8 cellular contexts compared by ENCODE assay signal in genomic region chr2:240579771-240580614, GRCh38. TPM values are rescaled to one million over a fixed set of nuclear protein-coding genes. Genes with fewer than 3 reads are reported as not detected.
A peak's percentile ranks its signal among the peaks of the same experiment; 100 is the strongest.
DNase-seq lines count a peak whose midpoint lies in the region; ATAC-seq and TF ChIP-seq lines count a peak whose summit lies in the region.

No MANE protein-coding gene starts in this region.

- H2AFZ ChIP-seq in GM23248 (no peak overlapping the region), PC-3 (ENCODE audit: low read length) (peak overlapping the region; percentile 25; the same call in 1 of the 2 replicates)

- no TSS peak for BruUV-seq in PC-3 (replicated peaks; lab: Mats Ljungman, UMichigan)

- no peaks in the 10 kb centered on the region; the same call in 1 of the 2 replicates for H4K20me1 ChIP-seq in GM23248 (ENCODE audit: insufficient read depth)
- no peaks in the 10 kb centered on the region; the same call in 1 of the 2 replicates for H4K20me1 ChIP-seq in PC-3 (ENCODE audit: low read length)

- ATAC-seq in PC-3 (peak; percentile 92), HG03469 (IDR thresholded peaks at IDR 0.05; ENCODE audit: unreplicated experiment) (no peak)

- peaks cover 75% of the 10 kb centered on the region for H3K79me2 ChIP-seq in GM23248 (ENCODE audit: insufficient read depth)
- H3K79me2 ChIP-seq in PC-3 (ENCODE audit: low read length) = peaks cover 60% of the 10 kb centered on the region

- H3K9me2 ChIP-seq in GM23248 (ENCODE audit: insufficient read depth) (no peaks in the 10 kb centered on the region), PC-3 (replicated peaks; ENCODE audit: low read length) (no peaks in the 10 kb centered on the region)

- intact Hi-C loops in PC-3 (cut with micrococcal nuclease) (loop anchor here (1.0 kb wide), 1 partner anchor 19 kb away; no protein-coding TSS in a partner anchor), cardiac septum (cut with DNase I) (loop anchor here (10.0 kb wide), 1 partner anchor 555 kb away; the partner anchor contains the start of gene NDUFA10)

- peaks cover 18% of the 10 kb centered on the region for H3K4me1 ChIP-seq in GM23248 (ENCODE audit: insufficient read depth)
- H3K4me1 ChIP-seq in PC-3 (ENCODE audit: insufficient read depth, low read length) = peaks cover 52% of the 10 kb centered on the region

- TF ChIP-seq CTCF in AG10803 (conservative IDR thresholded peaks at IDR 0.05; ENCODE audit: low read length) (peak; percentile 10), PC-3 (conservative IDR thresholded peaks at IDR 0.05; ENCODE audit: low read depth, low read length) (peak; percentile 57)

- 33 to 36% methylated on average over 27 of the region's 27 CpGs for WGBS in GM23248 (ENCODE audit: low coverage in 1 of 2, low lambda C conversion rate in 2 of 2, missing lambda C conversion rate in 2 of 2), 2 experiments

- H3K4me3 ChIP-seq in AG10803 (ENCODE audit: low read length) (no peak overlapping the region; the same call in 1 of the 2 replicates), GM23248 (peak overlapping the region; percentile 22; the same call in 1 of the 2 replicates), PC-3 (ENCODE audit: low read length) (peak overlapping the region; percentile 48; the same call in 1 of the 2 replicates)

- DNase-seq in AG10803 (ENCODE audit: low read depth) (peak; percentile 94), GM23248 (peak; percentile 97), PC-3 (peak; percentile 93), cardiac septum (ENCODE audit: low spot score) (peak; percentile 88), G401 (ENCODE audit: low spot score) (no peak)
- DNase-seq in activated effector memory CD4-positive, alpha-beta T cell treated with Interleukin-2 at 50 U/mL for 16 hours = peak; percentile 78
- DNase-seq in stimulated activated CD4-positive, alpha-beta T cell treated with anti-CD3 and anti-CD28 coated beads, Interleukin-1b, Interleukin-23, amount 100 ng/mL, for 24 hours (ENCODE audit: low read depth in 4 of 4, low spot score in 1 of 4) = peak in 3 of 4 experiments; percentile 53 to 65 (median 53)

- H3K36me3 ChIP-seq in GM23248 (ENCODE audit: low read depth) (no peaks in the 10 kb centered on the region; the same call in 1 of the 2 replicates), PC-3 (ENCODE audit: low read depth, low read length) (peaks cover 4% of the 10 kb centered on the region; the same call in 1 of the 2 replicates)

- H3F3A ChIP-seq in GM23248 (ENCODE audit: insufficient read depth) = peaks cover 25% of the 10 kb centered on the region
- H3F3A ChIP-seq in PC-3 (ENCODE audit: low read length, unreplicated experiment) = peaks cover 7% of the 10 kb centered on the region

- H3K4me2 ChIP-seq in GM23248 (ENCODE audit: unreplicated experiment) = peak overlapping the region; percentile 45
- peak overlapping the region; percentile 79 for H3K4me2 ChIP-seq in PC-3 (ENCODE audit: low read length)

- CTCF ChIA-PET in PC-3 (lab: Charles Lee) = interaction anchor here (0.5 to 2.7 kb wide), 3 partner anchors 11 to 66 kb away, joined by 8 to 31 read pairs (median 10); no protein-coding TSS in a partner anchor

- peak overlapping the region; percentile 65 for H3K9ac ChIP-seq in GM23248
- H3K9ac ChIP-seq in PC-3 (ENCODE audit: low read length) = peak overlapping the region; percentile 55

- H3K9me3 ChIP-seq in GM23248 (ENCODE audit: low read depth) (no peaks in the 10 kb centered on the region), PC-3 (ENCODE audit: low read length) (no peaks in the 10 kb centered on the region)

- H3K27ac ChIP-seq in GM23248 = peak overlapping the region; percentile 80
- peak overlapping the region; percentile 91 for H3K27ac ChIP-seq in PC-3 (ENCODE audit: low read length)

- in situ Hi-C loops in GM23248 (cut with MboI) = no loop called here
- in situ Hi-C loops in G401 (cut with HindIII; ENCODE audit: low sequenced_read_pairs) = no loop called here

- POLR2A ChIA-PET in PC-3 (lab: Charles Lee; ENCODE audit: unreplicated experiment) = interaction anchor here (0.6 to 1.4 kb wide), 3 partner anchors 12 to 19 kb away, joined by 3 to 10 read pairs (median 8); partner anchors contain the start of gene RNPEPL1

- H3K27me3 ChIP-seq in GM23248 (replicated peaks; ENCODE audit: insufficient read depth) = no peaks in the 10 kb centered on the region
- no peaks in the 10 kb centered on the region for H3K27me3 ChIP-seq in PC-3 (ENCODE audit: low read length)

RNA-seq across cellular contexts. Expression of gene CAPN10, which starts 6.5 kb away (rescaled TPM):
- total RNA-seq in GM23248 (2014; rRNA removed; shearing (Covaris generic)) = 13.3 and 29.5 TPM in 2 replicates
- 10.0 and 11.5 TPM in 2 replicates for polyA plus RNA-seq in GM23248 (2016; fragmentation: Nextera tagmentation; extraction: Ambion mirVana)
- total RNA-seq in PC-3 (2014; rRNA removed) (32.2 and 40.1 TPM in 2 replicates), cardiac septum (24.3 TPM)
- 37.6 and 43.0 TPM in 2 replicates for total RNA-seq in G401 (2014; rRNA removed; shearing (Covaris generic))

RNA-seq across cellular contexts. Expression of gene RNPEPL1, which starts 11.7 kb away (rescaled TPM):
- 20.2 and 23.0 TPM in 2 replicates for total RNA-seq in GM23248 (2014; rRNA removed; shearing (Covaris generic))
- polyA plus RNA-seq in GM23248 (2016; fragmentation: Nextera tagmentation; extraction: Ambion mirVana) = 11.1 and 11.2 TPM in 2 replicates
- total RNA-seq in PC-3 (2014; rRNA removed) (25.8 and 44.5 TPM in 2 replicates), cardiac septum (73.8 TPM)
- 3.3 and 5.6 TPM in 2 replicates for total RNA-seq in G401 (2014; rRNA removed; shearing (Covaris generic))

RNA-seq across cellular contexts. Expression of gene DUSP28, which starts 19.8 kb away (rescaled TPM):
- total RNA-seq in GM23248 (2014; rRNA removed; shearing (Covaris generic)) = 1.5 and 3.2 TPM in 2 replicates
- 4.9 and 5.8 TPM in 2 replicates for polyA plus RNA-seq in GM23248 (2016; fragmentation: Nextera tagmentation; extraction: Ambion mirVana)
- 8.3 and 11.9 TPM in 2 replicates for total RNA-seq in PC-3 (2014; rRNA removed)
- total RNA-seq in cardiac septum = 9.7 TPM
- total RNA-seq in G401 (2014; rRNA removed; shearing (Covaris generic)) = 4.9 and 5.3 TPM in 2 replicates

RNA-seq across cellular contexts. Expression of gene ANKMY1, which starts 22.2 kb away (rescaled TPM):
- total RNA-seq in GM23248 (2014; rRNA removed; shearing (Covaris generic)) = 10.1 and 12.8 TPM in 2 replicates
- 5.1 and 5.6 TPM in 2 replicates for polyA plus RNA-seq in GM23248 (2016; fragmentation: Nextera tagmentation; extraction: Ambion mirVana)
- total RNA-seq in PC-3 (2014; rRNA removed) (10.2 and 19.5 TPM in 2 replicates), cardiac septum (8.2 TPM)
- total RNA-seq in G401 (2014; rRNA removed; shearing (Covaris generic)) = 8.6 and 14.7 TPM in 2 replicates

RNA-seq across cellular contexts. Expression of gene GPR35, which starts 45.3 kb away (rescaled TPM):
- total RNA-seq in GM23248 (2014; rRNA removed; shearing (Covaris generic)) = 0.25 TPM in 1 of 2 replicates, not detected in the other
- 0.14 and 0.27 TPM in 2 replicates for polyA plus RNA-seq in GM23248 (2016; fragmentation: Nextera tagmentation; extraction: Ambion mirVana)
- 2.4 and 5.2 TPM in 2 replicates for total RNA-seq in PC-3 (2014; rRNA removed)
- 1.5 TPM for total RNA-seq in cardiac septum
- 0.86 TPM in 1 of 2 replicates, not detected in the other for total RNA-seq in G401 (2014; rRNA removed; shearing (Covaris generic))
